In genomic region chr1:232012773-232013386, GRCh38 we compare ENCODE assay signal across 9 cellular contexts.
A peak's percentile ranks its signal among the peaks of the same experiment; 100 is the strongest.
DNase-seq lines count a peak whose midpoint lies in the region; ATAC-seq and TF ChIP-seq lines count a peak whose summit lies in the region.
"Had no signal": no experiment of that assay in that cellular context is flagged by ENCODE, and none has a peak within 500 bp of the region (broad histone marks: within the 10 kb centered on the region; RNA-seq: fewer than 3 reads in every experiment).

No MANE protein-coding gene starts in this region.

- H3K27me3 ChIP-seq in breast epithelium (no peaks in the 10 kb centered on the region), right lobe of liver (no peaks in the 10 kb centered on the region)

- TF ChIP-seq CTCF in breast epithelium (IDR thresholded peaks at IDR 0.05) = no peak
- no peak for TF ChIP-seq CTCF in right lobe of liver (IDR thresholded peaks at IDR 0.05)

- intact Hi-C loops in breast epithelium (cut with DNase I; ENCODE audit: low total_unique reads) (no loop called here), right lobe of liver (cut with DNase I) (no loop called here)

- H3K27ac ChIP-seq in breast epithelium = peak overlapping the region in 1 of 2 donors; percentile 38
- H3K27ac ChIP-seq in right lobe of liver = no peak overlapping the region

- H3K36me3 ChIP-seq in breast epithelium (no peaks in the 10 kb centered on the region), right lobe of liver (no peaks in the 10 kb centered on the region)

- ATAC-seq in right lobe of liver = peak; percentile 53 to 78 (median 63)
- ATAC-seq in HG02642 (IDR thresholded peaks at IDR 0.05; ENCODE audit: poor library complexity, unreplicated experiment) = no peak
- ATAC-seq in HG03460 (IDR thresholded peaks at IDR 0.05; ENCODE audit: unreplicated experiment) = no peak
- no peak for ATAC-seq in HG03097 (IDR thresholded peaks at IDR 0.05; ENCODE audit: low FRiP score, unreplicated experiment)

- H3K4me3 ChIP-seq in breast epithelium = peak overlapping the region in 2 of 3 donors; percentile 7 to 14
- no peak overlapping the region for H3K4me3 ChIP-seq in right lobe of liver
- H3K4me3 ChIP-seq: coronary artery had no signal

- DNase-seq in NCI-H2107 treated with DMSO at 0.1 percent for 48 hours (lab: John Stamatoyannopoulos, UW; ENCODE audit: unreplicated experiment) (peak; percentile 74), NCI-H2107 (lab: John Stamatoyannopoulos, UW) (no peak), breast epithelium (ENCODE audit: low spot score in 2 of 2) (peak in 1 of 2 donors; percentile 37), right lobe of liver (peak in 1 of 3 donors; percentile 43), GF-D8 (lab: John Stamatoyannopoulos, UW) (no peak)

- TF ChIP-seq POLR2A in breast epithelium (IDR thresholded peaks at IDR 0.05) = no peak
- no peak for TF ChIP-seq POLR2A in right lobe of liver (IDR thresholded peaks at IDR 0.05)

- H3K4me1 ChIP-seq in breast epithelium (no peaks in the 10 kb centered on the region), right lobe of liver (no peaks in the 10 kb centered on the region)

- WGBS in right lobe of liver (ENCODE audit: insufficient coverage, low coverage, low lambda C conversion rate, missing lambda C conversion rate) = 42% methylated on average over 10 of the region's 10 CpGs

- no peaks in the 10 kb centered on the region for H3K9me3 ChIP-seq in breast epithelium
- no peaks in the 10 kb centered on the region for H3K9me3 ChIP-seq in right lobe of liver

Comparison
In these comparisons a context has a peak if more than half of its experiments do, and no peak if none do; other contexts are left out.
1. H3K4me3 ChIP-seq: peak in breast epithelium (2 of 3); none in right lobe of liver (0 of 3).
2. ATAC-seq: peak in right lobe of liver (4 of 4); none in HG02642 (single experiment), HG03460 (single experiment) and HG03097 (single experiment).